8 cellular contexts compared by ENCODE assay signal in genomic region chr11:78720281-78720989, GRCh38.
"Had no signal": no experiment of that assay in that cellular context is flagged by ENCODE, and none has a peak within 500 bp of the region (broad histone marks: within the 10 kb centered on the region; RNA-seq: fewer than 3 reads in every experiment).

No MANE protein-coding gene starts in this region.

- H3K36me3 ChIP-seq: HAP-1 had no signal

- H3K9me3 ChIP-seq: HAP-1 had no signal

- H3K27ac ChIP-seq: GM23248, HL-60 had no signal

- DNase-seq: GM23248, GOT3, H7, HFFc6 had no signal

- H3K4me3 ChIP-seq: GM23248, HAP-1 had no signal

- ATAC-seq: HCT116, HepG2 had no signal

- H3K4me1 ChIP-seq: HAP-1 had no signal
